ENCODE assay signal across 8 cellular contexts in genomic region chr19:45340232-45340898, GRCh38. TPM values are rescaled to one million over a fixed set of nuclear protein-coding genes. Genes with fewer than 3 reads are reported as not detected.
DNase-seq lines count a peak whose midpoint lies in the region; ATAC-seq, FAIRE-seq and TF ChIP-seq lines count a peak whose summit lies in the region.

TSS of gene KLC3 (plus strand) at chr19:45340750. CDS start at chr19:45345542, 4,792 bp downstream.

- no peaks in the 10 kb centered on the region for H3F3A ChIP-seq in OCI-LY1 (ENCODE audit: insufficient read depth, low read length)

- H3K9me3 ChIP-seq in OCI-LY1 (ENCODE audit: low read length), result no peaks in the 10 kb centered on the region
- no peaks in the 10 kb centered on the region for H3K9me3 ChIP-seq in testis
- no peaks in the 10 kb centered on the region for H3K9me3 ChIP-seq in BE2C

- no peaks in the 10 kb centered on the region for H3K36me3 Mint-ChIP-seq in activated naive CD8-positive, alpha-beta T cell treated with anti-CD3 and anti-CD28 coated beads for 36 hours

- ATAC-seq in left lobe of liver, result peak; percentile 68
- no peak for ATAC-seq in GM21717 (IDR thresholded peaks at IDR 0.05; ENCODE audit: unreplicated experiment)

- peak within 1 kb of the TSS; percentile 59 for H3K4me3 ChIP-seq in OCI-LY1 (ENCODE audit: low read depth, low read length, poor library complexity, severe bottlenecking)
- peak within 1 kb of the TSS; percentile 43 for H3K4me3 ChIP-seq in testis
- H3K4me3 ChIP-seq in BE2C (ENCODE audit: low read depth, low read length), result no peak within 1 kb of the TSS

- no peak for TF ChIP-seq POLR2A in GM12891 (IDR thresholded peaks at IDR 0.05; ENCODE audit: low read depth, low read length)
- no peak for TF ChIP-seq POLR2A in testis (IDR thresholded peaks at IDR 0.05)

- peaks cover 2% of the 10 kb centered on the region for H3K4me1 Mint-ChIP-seq in activated naive CD8-positive, alpha-beta T cell treated with anti-CD3 and anti-CD28 coated beads for 36 hours

- peak within 1 kb of the TSS; percentile 32; the same call in 1 of the 2 replicates for H3K9ac ChIP-seq in OCI-LY1 (ENCODE audit: low read length)

- 8 to 14% methylated on average over 25 to 48 of the region's 50 CpGs for WGBS in testis, 2 donors

- peak within 1 kb of the TSS; percentile 49 for H3K4me3 Mint-ChIP-seq in activated naive CD8-positive, alpha-beta T cell treated with anti-CD3 and anti-CD28 coated beads for 36 hours

- no peaks in the 10 kb centered on the region for H4K20me1 ChIP-seq in OCI-LY1 (ENCODE audit: insufficient read depth, low read length)

- H3K27ac Mint-ChIP-seq in activated naive CD8-positive, alpha-beta T cell treated with anti-CD3 and anti-CD28 coated beads for 36 hours, result no peak within 1 kb of the TSS

- no peak for TF ChIP-seq CTCF in OCI-LY1 (IDR thresholded peaks at IDR 0.05; ENCODE audit: low read length)
- TF ChIP-seq CTCF in testis (IDR thresholded peaks at IDR 0.05), result no peak
- TF ChIP-seq CTCF in BE2C (IDR thresholded peaks at IDR 0.05; ENCODE audit: low read depth, low read length), result no peak

- H3K36me3 ChIP-seq in OCI-LY1 (ENCODE audit: insufficient read depth, low read length) (no peaks in the 10 kb centered on the region), testis (ENCODE audit: low read depth, missing control alignments) (no peaks in the 10 kb centered on the region), BE2C (no peaks in the 10 kb centered on the region)

- no peak within 1 kb of the TSS for H2AFZ ChIP-seq in OCI-LY1 (ENCODE audit: low read length)

- peak within 1 kb of the TSS; percentile 77 for H3K4me2 ChIP-seq in OCI-LY1 (ENCODE audit: low read length)

- H3K27ac ChIP-seq in OCI-LY1 (ENCODE audit: low read depth, low read length, poor library complexity, severe bottlenecking) (no peak within 1 kb of the TSS), testis (no peak within 1 kb of the TSS)

- H3K27me3 Mint-ChIP-seq in activated naive CD8-positive, alpha-beta T cell treated with anti-CD3 and anti-CD28 coated beads for 36 hours, result peaks cover 38% of the 10 kb centered on the region

- intact Hi-C loops in testis (cut with DNase I; ENCODE audit: low total_unique reads), result no loop called here

- peaks cover 8% of the 10 kb centered on the region; the same call in 1 of the 2 replicates for H3K27me3 ChIP-seq in OCI-LY1 (ENCODE audit: insufficient read depth, low read length)
- no peaks in the 10 kb centered on the region for H3K27me3 ChIP-seq in testis
- peaks cover 5% of the 10 kb centered on the region; the same call in 1 of the 2 replicates for H3K27me3 ChIP-seq in BE2C

- DNase-seq in GM12891 (ENCODE audit: insufficient read length, low spot score), result peak; percentile 62
- peak; percentile 53 for DNase-seq in activated naive CD8-positive, alpha-beta T cell treated with anti-CD3 and anti-CD28 coated beads for 36 hours
- no peak for DNase-seq in left lobe of liver (ENCODE audit: low spot score)
- DNase-seq in testis, result peak; percentile 42
- no peak for DNase-seq in anterior cingulate cortex (lab: John Stamatoyannopoulos, UW)
- no peak for DNase-seq in BE2C

- H3K9me2 ChIP-seq in OCI-LY1 (ENCODE audit: low read depth, low read length), result no peaks in the 10 kb centered on the region

- no peaks in the 10 kb centered on the region for H3K79me2 ChIP-seq in OCI-LY1 (ENCODE audit: insufficient read depth, low read length)

- H3K9me3 Mint-ChIP-seq in activated naive CD8-positive, alpha-beta T cell treated with anti-CD3 and anti-CD28 coated beads for 36 hours, result no peaks in the 10 kb centered on the region

- FAIRE-seq in GM12891 (lab: Jason Lieb, UNC), result peak; percentile 45

- peaks cover 23% of the 10 kb centered on the region for H3K4me1 ChIP-seq in OCI-LY1 (ENCODE audit: insufficient read depth, low read length, severe bottlenecking)
- H3K4me1 ChIP-seq in testis, result no peaks in the 10 kb centered on the region
- no peaks in the 10 kb centered on the region for H3K4me1 ChIP-seq in BE2C

TF ChIP-seq in GM12891, 5 proteins besides CTCF, POLR2A, EP300 and RAD21:
- TF ChIP-seq PAX5 (IDR thresholded peaks at IDR 0.05; ENCODE audit: insufficient read depth, low read length, severe bottlenecking) (no peak), SPI1 (IDR thresholded peaks at IDR 0.05; ENCODE audit: low read depth, low read length) (no peak), POU2F2 (IDR thresholded peaks at IDR 0.05; ENCODE audit: low read depth, low read length) (no peak), TAF1 (IDR thresholded peaks at IDR 0.05; ENCODE audit: low read depth, low read length) (no peak), POLR2AphosphoS5 (IDR thresholded peaks at IDR 0.05; ENCODE audit: low read depth, low read length) (no peak)

RNA-seq across cellular contexts. Expression of gene KLC3, which starts in this region (rescaled TPM):
- 0.42 TPM for polyA plus RNA-seq in GM12891 (2012; ENCODE audit: low read depth, missing spikeins)
- total RNA-seq in activated naive CD8-positive, alpha-beta T cell treated with anti-CD3 and anti-CD28 coated beads for 36 hours, result not detected
- not detected for total RNA-seq in left lobe of liver
- total RNA-seq in testis, result 10 to 100 TPM in 1 of 2 donors, 1 to 10 TPM in 1; 5.9 to 13.7 TPM
- polyA plus RNA-seq in testis (ENCODE audit: insufficient read depth, low read depth, low replicate concordance), result 6.4 TPM
- not detected for polyA plus RNA-seq in BE2C (2012; ENCODE audit: insufficient read depth, insufficient read length, low read depth)

Comparison
In these comparisons a context has a peak if more than half of its experiments do, and no peak if none do; other contexts are left out.
1. Peak in DNase-seq in activated naive CD8-positive, alpha-beta T cell treated with anti-CD3 and anti-CD28 coated beads for 36 hours; RNA of the gene not detected or under 1 TPM.
2. Peak in ATAC-seq in left lobe of liver; RNA of the gene not detected or under 1 TPM.
3. DNase-seq: peak in GM12891 (single experiment) and testis (single experiment); none in left lobe of liver (single experiment), anterior cingulate cortex (0 of 58) and BE2C (single experiment).